Comparison of ENCODE assay signal across 1 cellular context in genomic region chr19:22807061-22807835, GRCh38.
TF ChIP-seq lines count a peak whose summit lies in the region.

No MANE protein-coding gene starts in this region.

TF ChIP-seq in HepG2, 621 proteins besides CTCF, POLR2A, EP300 and RAD21:
- TF ChIP-seq PLRG1 (conservative IDR thresholded peaks at IDR 0.05) (no peak), SUZ12 (IDR thresholded peaks at IDR 0.05; ENCODE audit: low read depth, low read length) (no peak), RFX1 (IDR thresholded peaks at IDR 0.05) (no peak), ZNF839 (CRISPR knock-in tag; IDR thresholded peaks at IDR 0.05; ENCODE audit: borderline replicate concordance) (no peak), YEATS4 (CRISPR knock-in tag; IDR thresholded peaks at IDR 0.05; ENCODE audit: borderline replicate concordance) (no peak), ZBTB7B (CRISPR knock-in tag; IDR thresholded peaks at IDR 0.05) (no peak), SNRNP70 (IDR thresholded peaks at IDR 0.05; ENCODE audit: low read depth, low read length) (no peak), FLYWCH1 (CRISPR knock-in tag; IDR thresholded peaks at IDR 0.05) (no peak), MTF2 (CRISPR knock-in tag; IDR thresholded peaks at IDR 0.05; ENCODE audit: borderline replicate concordance) (no peak), ZFP36L2 (CRISPR knock-in tag; IDR thresholded peaks at IDR 0.05) (no peak), NCOR1 (IDR thresholded peaks at IDR 0.05; ENCODE audit: borderline replicate concordance, low read length) (no peak), ZNF12 (CRISPR knock-in tag; IDR thresholded peaks at IDR 0.05) (no peak), BRCA1 (CRISPR knock-in tag; IDR thresholded peaks at IDR 0.05) (no peak), ZNF775 (CRISPR knock-in tag; IDR thresholded peaks at IDR 0.05; ENCODE audit: borderline replicate concordance) (no peak), ZBTB21 (CRISPR knock-in tag; IDR thresholded peaks at IDR 0.05) (no peak), MXD1 (CRISPR knock-in tag; IDR thresholded peaks at IDR 0.05) (no peak), NBN (conservative IDR thresholded peaks at IDR 0.05) (no peak), PCBP1 (IDR thresholded peaks at IDR 0.05; ENCODE audit: borderline replicate concordance, low read depth, low read length) (no peak)
- TF ChIP-seq, protein P1, sequence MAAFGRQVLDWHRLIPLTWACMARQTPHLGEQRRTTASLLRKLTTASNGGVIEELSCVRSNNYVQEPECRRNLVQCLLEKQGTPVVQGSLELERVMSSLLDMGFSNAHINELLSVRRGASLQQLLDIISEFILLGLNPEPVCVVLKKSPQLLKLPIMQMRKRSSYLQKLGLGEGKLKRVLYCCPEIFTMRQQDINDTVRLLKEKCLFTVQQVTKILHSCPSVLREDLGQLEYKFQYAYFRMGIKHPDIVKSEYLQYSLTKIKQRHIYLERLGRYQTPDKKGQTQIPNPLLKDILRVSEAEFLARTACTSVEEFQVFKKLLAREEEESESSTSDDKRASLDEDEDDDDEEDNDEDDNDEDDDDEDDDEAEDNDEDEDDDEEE (CRISPR knock-in tag; IDR thresholded peaks at IDR 0.05), result no peak
- TF ChIP-seq, protein P2, sequence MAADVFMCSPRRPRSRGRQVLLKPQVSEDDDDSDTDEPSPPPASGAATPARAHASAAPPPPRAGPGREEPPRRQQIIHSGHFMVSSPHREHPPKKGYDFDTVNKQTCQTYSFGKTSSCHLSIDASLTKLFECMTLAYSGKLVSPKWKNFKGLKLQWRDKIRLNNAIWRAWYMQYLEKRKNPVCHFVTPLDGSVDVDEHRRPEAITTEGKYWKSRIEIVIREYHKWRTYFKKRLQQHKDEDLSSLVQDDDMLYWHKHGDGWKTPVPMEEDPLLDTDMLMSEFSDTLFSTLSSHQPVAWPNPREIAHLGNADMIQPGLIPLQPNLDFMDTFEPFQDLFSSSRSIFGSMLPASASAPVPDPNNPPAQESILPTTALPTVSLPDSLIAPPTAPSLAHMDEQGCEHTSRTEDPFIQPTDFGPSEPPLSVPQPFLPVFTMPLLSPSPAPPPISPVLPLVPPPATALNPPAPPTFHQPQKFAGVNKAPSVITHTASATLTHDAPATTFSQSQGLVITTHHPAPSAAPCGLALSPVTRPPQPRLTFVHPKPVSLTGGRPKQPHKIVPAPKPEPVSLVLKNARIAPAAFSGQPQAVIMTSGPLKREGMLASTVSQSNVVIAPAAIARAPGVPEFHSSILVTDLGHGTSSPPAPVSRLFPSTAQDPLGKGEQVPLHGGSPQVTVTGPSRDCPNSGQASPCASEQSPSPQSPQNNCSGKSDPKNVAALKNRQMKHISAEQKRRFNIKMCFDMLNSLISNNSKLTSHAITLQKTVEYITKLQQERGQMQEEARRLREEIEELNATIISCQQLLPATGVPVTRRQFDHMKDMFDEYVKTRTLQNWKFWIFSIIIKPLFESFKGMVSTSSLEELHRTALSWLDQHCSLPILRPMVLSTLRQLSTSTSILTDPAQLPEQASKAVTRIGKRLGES (CRISPR knock-in tag; IDR thresholded peaks at IDR 0.05; ENCODE audit: borderline replicate concordance), result no peak
